In genomic region chr18:65380571-65380970, GRCh38 we compare ENCODE assay signal across 5 cellular contexts.
TF ChIP-seq lines count a peak whose summit lies in the region.

No MANE protein-coding gene starts in this region.

TF ChIP-seq in HepG2, 621 proteins besides CTCF, POLR2A, EP300 and RAD21:
- peak; percentile 65; the same call in 1 of the 2 replicates for TF ChIP-seq MAFF (IDR thresholded peaks at IDR 0.05; ENCODE audit: low read depth, low read length)
- TF ChIP-seq PCBP1 (IDR thresholded peaks at IDR 0.05; ENCODE audit: borderline replicate concordance, low read depth, low read length), result no peak
- no peak for TF ChIP-seq KLF12 (CRISPR knock-in tag; IDR thresholded peaks at IDR 0.05; ENCODE audit: borderline replicate concordance)
- TF ChIP-seq ARNT (IDR thresholded peaks at IDR 0.05), result no peak
- TF ChIP-seq ZBTB20 (CRISPR knock-in tag; IDR thresholded peaks at IDR 0.05; ENCODE audit: borderline replicate concordance, low read depth), result no peak
- peak; percentile 39 to 83; a peak in 3 of 4 replicates for TF ChIP-seq MAFK (conservative IDR thresholded peaks at IDR 0.05 in 1 of 2, IDR thresholded peaks at IDR 0.05 in 1 of 2; ENCODE audit: low read length in 2 of 2)
- TF ChIP-seq BRD4 (CRISPR knock-in tag; IDR thresholded peaks at IDR 0.05), result no peak
- TF ChIP-seq TBL1XR1 (IDR thresholded peaks at IDR 0.05; ENCODE audit: borderline replicate concordance, low read length, partially characterized antibody), result no peak

TF ChIP-seq in A549, 52 proteins besides CTCF, POLR2A, EP300 and RAD21:
- TF ChIP-seq MAFK (IDR thresholded peaks at IDR 0.05; ENCODE audit: partially characterized antibody) (peak; percentile 40), RARB (CRISPR knock-in tag; IDR thresholded peaks at IDR 0.05) (no peak)

TF ChIP-seq in IMR-90, 13 proteins besides CTCF, POLR2A, EP300 and RAD21:
- TF ChIP-seq MAFK (IDR thresholded peaks at IDR 0.05; ENCODE audit: low read depth, low read length) (peak; percentile 69), NFE2L2 (IDR thresholded peaks at IDR 0.05; ENCODE audit: low read depth, low read length) (no peak), MXI1 (IDR thresholded peaks at IDR 0.05; ENCODE audit: borderline replicate concordance, low read depth, low read length) (no peak), CHD1 (IDR thresholded peaks at IDR 0.05; ENCODE audit: low read depth, low read length) (no peak)

TF ChIP-seq in K562, 482 proteins besides CTCF, POLR2A, EP300 and RAD21:
- peak; percentile 15; the same call in 1 of the 2 replicates for TF ChIP-seq ZNF316 (IDR thresholded peaks at IDR 0.05)
- TF ChIP-seq SRSF3 (IDR thresholded peaks at IDR 0.05; ENCODE audit: insufficient read depth, low read length), result no peak

TF ChIP-seq in GM23338, 12 proteins besides CTCF, POLR2A, EP300 and RAD21:
- no peak for TF ChIP-seq STAT1 (IDR thresholded peaks at IDR 0.05; ENCODE audit: unreplicated experiment)
- no peak for TF ChIP-seq ETS1 (IDR thresholded peaks at IDR 0.05)
- no peak for TF ChIP-seq ZNF114 (CRISPR knock-in tag; IDR thresholded peaks at IDR 0.05)
- no peak for TF ChIP-seq EZH2 (IDR thresholded peaks at IDR 0.05; ENCODE audit: low read depth, unreplicated experiment)
- TF ChIP-seq EZH2phosphoT487 (IDR thresholded peaks at IDR 0.05; ENCODE audit: unreplicated experiment), result no peak
- no peak for TF ChIP-seq CREB1 (CRISPR knock-in tag; IDR thresholded peaks at IDR 0.05; ENCODE audit: low read depth)
- no peak for TF ChIP-seq NANOG (IDR thresholded peaks at IDR 0.05; ENCODE audit: borderline replicate concordance)
- no peak for TF ChIP-seq REST (IDR thresholded peaks at IDR 0.05; ENCODE audit: unreplicated experiment)
- TF ChIP-seq ZNF462 (CRISPR knock-in tag; IDR thresholded peaks at IDR 0.05), result no peak
